7 cellular contexts compared by ENCODE assay signal in the genomic region with DNA sequence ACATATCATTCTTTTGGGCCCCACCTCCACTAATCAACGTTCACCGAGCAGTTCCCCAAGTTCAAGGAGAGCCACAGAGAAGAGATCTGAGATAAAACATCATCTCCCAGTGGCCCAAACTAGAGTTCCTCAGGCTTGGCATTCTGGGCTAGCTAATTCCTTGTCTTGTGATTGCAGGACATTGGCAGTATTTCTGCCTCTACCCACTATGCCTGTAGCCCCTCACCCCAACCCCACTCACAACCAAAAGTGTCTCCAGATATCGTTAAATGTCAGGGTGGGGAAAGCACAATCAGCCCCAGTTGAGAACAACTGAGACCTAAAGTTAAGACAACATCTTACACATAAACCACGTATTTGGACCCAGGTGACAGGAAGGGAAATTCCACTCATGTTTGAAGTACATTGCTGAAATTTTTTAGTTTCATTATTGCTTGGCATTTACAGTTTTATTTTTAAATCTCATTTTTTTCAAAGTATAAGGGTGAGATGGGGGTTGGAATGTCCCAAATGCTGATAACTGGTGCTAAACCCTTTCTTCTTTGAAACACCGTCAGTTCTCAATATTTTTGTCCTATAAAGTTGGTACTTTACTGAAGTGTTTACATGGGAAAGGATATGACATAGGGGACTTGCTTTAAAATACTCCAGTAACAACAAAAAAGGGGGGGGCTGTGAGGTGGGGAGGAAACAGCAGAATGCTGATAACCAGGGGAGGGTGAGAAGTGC. TPM values are rescaled to one million over a fixed set of nuclear protein-coding genes. Genes with fewer than 3 reads are reported as not detected.
DNase-seq lines count a peak whose midpoint lies in the region; ATAC-seq and TF ChIP-seq lines count a peak whose summit lies in the region.

No MANE protein-coding gene starts in this region.

- no peaks in the 10 kb centered on the region for H3K9me3 Mint-ChIP-seq in memory B cell

- CTCF ChIA-PET in SK-N-SH (lab: Yijun Ruan, JAX) = interaction anchor here (1.7 kb wide), 1 partner anchor 9 kb away, joined by 5 read pairs; no protein-coding TSS in a partner anchor

- no peak for DNase-seq in SK-N-SH
- no peak for DNase-seq in breast epithelium (ENCODE audit: low spot score in 2 of 2)
- peak; percentile 44 to 63 for DNase-seq in memory B cell (ENCODE audit: low spot score in 2 of 2)
- no peak for DNase-seq in upper lobe of right lung
- no peak for DNase-seq in NCI-H187 treated with DMSO at 0.1 percent for 48 hours (lab: John Stamatoyannopoulos, UW)

- no peak for TF ChIP-seq RAD21 in SK-N-SH (IDR thresholded peaks at IDR 0.05; ENCODE audit: low read length)

- peaks cover 30% of the 10 kb centered on the region for H3F3A ChIP-seq in SK-N-SH (replicated peaks; ENCODE audit: insufficient read depth)

- no peak overlapping the region for H2AFZ ChIP-seq in SK-N-SH (ENCODE audit: low read depth)

- H3K27ac ChIP-seq in SK-N-SH (ENCODE audit: low read depth in 2 of 2, low read length in 1 of 2) (peak overlapping the region; percentile 81 to 96), breast epithelium (peak overlapping the region; percentile 94 to 96), upper lobe of right lung (peak overlapping the region; percentile 78)

- H3K4me3 Mint-ChIP-seq in memory B cell = peak overlapping the region; percentile 94

- TF ChIP-seq CTCF in SK-N-SH (IDR thresholded peaks at IDR 0.05) (no peak), breast epithelium (IDR thresholded peaks at IDR 0.05) (no peak), upper lobe of right lung (IDR thresholded peaks at IDR 0.05) (no peak)

- ATAC-seq in GM18517 (IDR thresholded peaks at IDR 0.05; ENCODE audit: unreplicated experiment) = peak; percentile 58
- peak; percentile 71 for ATAC-seq in HG02759 (IDR thresholded peaks at IDR 0.05; ENCODE audit: unreplicated experiment)
- ATAC-seq in memory B cell (ENCODE audit: low read depth) = peak; percentile 83
- ATAC-seq in upper lobe of right lung = peak; percentile 62

- 44% methylated on average over 5 of the region's 5 CpGs for WGBS in SK-N-SH (ENCODE audit: low lambda C conversion rate)

- H3K27me3 ChIP-seq in SK-N-SH (ENCODE audit: insufficient read depth) (no peaks in the 10 kb centered on the region), breast epithelium (no peaks in the 10 kb centered on the region), upper lobe of right lung (no peaks in the 10 kb centered on the region)

- H3K27ac Mint-ChIP-seq in memory B cell = peak overlapping the region; percentile 100

- peaks cover 35% of the 10 kb centered on the region for H3K4me1 Mint-ChIP-seq in memory B cell

- H3K4me2 ChIP-seq in SK-N-SH = peak overlapping the region; percentile 72

- peak overlapping the region; percentile 34; the same call in 1 of the 2 replicates for H3K9ac ChIP-seq in SK-N-SH

- no peaks in the 10 kb centered on the region for H3K27me3 Mint-ChIP-seq in memory B cell

- H3K36me3 ChIP-seq in SK-N-SH (replicated peaks in 1 of 2; ENCODE audit: control insufficient read depth in 1 of 2, insufficient read depth in 2 of 2, low read length in 1 of 2) (peaks cover 12 to 24% of the 10 kb centered on the region in 2 experiments), breast epithelium (no peaks in the 10 kb centered on the region), upper lobe of right lung (peaks cover 26% of the 10 kb centered on the region)

- H3K4me1 ChIP-seq in SK-N-SH (ENCODE audit: control insufficient read depth in 1 of 2, insufficient read depth in 2 of 2, low read depth in 1 of 2, low read length in 1 of 2) = peaks cover 25 to 30% of the 10 kb centered on the region in 2 experiments
- H3K4me1 ChIP-seq in breast epithelium = peaks cover 6% of the 10 kb centered on the region in 2 donors
- H3K4me1 ChIP-seq in upper lobe of right lung = peaks cover 70% of the 10 kb centered on the region

- H3K9me3 ChIP-seq in SK-N-SH (no peaks in the 10 kb centered on the region), breast epithelium (no peaks in the 10 kb centered on the region), upper lobe of right lung (no peaks in the 10 kb centered on the region)

- H3K9me2 ChIP-seq in SK-N-SH = no peaks in the 10 kb centered on the region

- intact Hi-C loops in breast epithelium (cut with DNase I; ENCODE audit: low total_unique reads) = no loop called here
- intact Hi-C loops in upper lobe of right lung (cut with DNase I) = no loop called here

- peaks cover 25% of the 10 kb centered on the region for H4K20me1 ChIP-seq in SK-N-SH (ENCODE audit: insufficient read depth)

- H3K36me3 Mint-ChIP-seq in memory B cell = peaks cover 4% of the 10 kb centered on the region

- TF ChIP-seq EP300 in SK-N-SH (IDR thresholded peaks at IDR 0.05; ENCODE audit: borderline replicate concordance in 1 of 2, low read depth in 1 of 2, low read length in 1 of 2) = no peak

- peaks cover 98% of the 10 kb centered on the region for H3K79me2 ChIP-seq in SK-N-SH (ENCODE audit: insufficient read depth)

- peak overlapping the region in 1 of 2 experiments; percentile 45; a peak in 3 of 4 replicates for H3K4me3 ChIP-seq in SK-N-SH (ENCODE audit: low read depth in 2 of 2, low read length in 1 of 2)
- peak overlapping the region in 2 of 3 donors; percentile 29 to 54 for H3K4me3 ChIP-seq in breast epithelium
- peak overlapping the region; percentile 30 for H3K4me3 ChIP-seq in upper lobe of right lung

- no peak for TF ChIP-seq POLR2A in breast epithelium (IDR thresholded peaks at IDR 0.05)

- POLR2A ChIA-PET in SK-N-SH (lab: Yijun Ruan, JAX) = interaction anchor here (1.9 kb wide), 1 partner anchor 41 kb away, joined by 7 read pairs; the partner anchor contains the start of gene TXNDC11

TF ChIP-seq in SK-N-SH, 30 proteins besides CTCF, POLR2A, EP300 and RAD21:
- TF ChIP-seq TEAD4 (IDR thresholded peaks at IDR 0.05; ENCODE audit: borderline replicate concordance, insufficient read depth) (0 out of 2 replicates have a peak, but pooled peaks have one; percentile 51), MXI1 (IDR thresholded peaks at IDR 0.05; ENCODE audit: low read depth, low read length) (no peak), RCOR1 (IDR thresholded peaks at IDR 0.05; ENCODE audit: low read length) (no peak), TCF12 (IDR thresholded peaks at IDR 0.05) (peak; percentile 22; the same call in 1 of the 2 replicates)
- TF ChIP-seq, protein P1, sequence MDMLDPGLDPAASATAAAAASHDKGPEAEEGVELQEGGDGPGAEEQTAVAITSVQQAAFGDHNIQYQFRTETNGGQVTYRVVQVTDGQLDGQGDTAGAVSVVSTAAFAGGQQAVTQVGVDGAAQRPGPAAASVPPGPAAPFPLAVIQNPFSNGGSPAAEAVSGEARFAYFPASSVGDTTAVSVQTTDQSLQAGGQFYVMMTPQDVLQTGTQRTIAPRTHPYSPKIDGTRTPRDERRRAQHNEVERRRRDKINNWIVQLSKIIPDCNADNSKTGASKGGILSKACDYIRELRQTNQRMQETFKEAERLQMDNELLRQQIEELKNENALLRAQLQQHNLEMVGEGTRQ (IDR thresholded peaks at IDR 0.05; ENCODE audit: borderline replicate concordance, low read depth, low read length) = no peak
TF ChIP-seq in SK-N-SH: peak in this region for 2.

RNA-seq across cellular contexts. Expression of gene ZC3H7A, which starts 13.6 kb away (rescaled TPM):
- polyA plus RNA-seq in SK-N-SH (2012; rRNA removed) = 31.9 and 38.7 TPM in 2 replicates
- polyA plus RNA-seq in SK-N-SH (2012; cell fraction: cytosol; rRNA removed) = 39.8 and 48.0 TPM in 2 replicates
- 71.8 and 77.3 TPM in 2 replicates for polyA plus RNA-seq in SK-N-SH (2012; cell fraction: nucleus; rRNA removed)
- total RNA-seq in breast epithelium (10 to 100 TPM; 58.4 to 70.7 (median 67.5) TPM), upper lobe of right lung (71.2 TPM)

RNA-seq across cellular contexts. Expression of gene TXNDC11, which starts 40.8 kb away (rescaled TPM):
- 37.0 and 39.6 TPM in 2 replicates for polyA plus RNA-seq in SK-N-SH (2012; rRNA removed)
- polyA plus RNA-seq in SK-N-SH (2012; cell fraction: cytosol; rRNA removed) = 27.5 and 32.6 TPM in 2 replicates
- 39.7 and 55.5 TPM in 2 replicates for polyA plus RNA-seq in SK-N-SH (2012; cell fraction: nucleus; rRNA removed)
- total RNA-seq in breast epithelium = 10 to 100 TPM; 38.6 to 53.7 (median 47.9) TPM
- 99.2 TPM for total RNA-seq in upper lobe of right lung

Comparison
In these comparisons a context has a peak if more than half of its experiments do, and no peak if none do; other contexts are left out.
1. DNase-seq: peak in memory B cell (2 of 2); none in SK-N-SH (single experiment), breast epithelium (0 of 2), upper lobe of right lung (single experiment) and NCI-H187 treated with DMSO at 0.1 percent for 48 hours (single experiment).
2. Peak in every context shown above with its lines, with median percentiles within 50 percentile points of each other: ATAC-seq and H3K27ac ChIP-seq.